Comparison of ENCODE assay signal across 17 cellular contexts in genomic region chr1:199353906-199354305, GRCh38.
"Had no signal": no experiment of that assay in that cellular context is flagged by ENCODE, and none has a peak within 500 bp of the region (broad histone marks: within the 10 kb centered on the region; RNA-seq: fewer than 3 reads in every experiment).

No MANE protein-coding gene starts in this region.

- H3K36me3 ChIP-seq: cardiac muscle cell, left ventricle myocardium inferior, neural progenitor cell, prostate gland, right atrium auricular region, tibial artery had no signal

- DNase-seq: activated CD4-positive, alpha-beta memory T cell treated with anti-CD3 and anti-CD28 coated beads for 36 hours; activated CD4-positive, alpha-beta T cell treated with anti-CD3 and anti-CD28 coated beads for 48 hours; activated gamma-delta T cell; activated T-cell treated with anti-CD3 and anti-CD28 coated beads, Interleukin-2, amount 50 U/mL, for 48 hours; body of pancreas; effector CD4-positive, alpha-beta T cell; erythroblast; left ventricle myocardium inferior; naive thymus-derived CD8-positive, alpha-beta T cell; stimulated activated CD4-positive, alpha-beta T cell treated with anti-CD3 and anti-CD28 coated beads, Interleukin-4, amount 100 ng/mL, for 24 hours; stimulated activated naive CD4-positive, alpha-beta T cell treated with Interleukin-2 at 50 U/mL for 16 hours; tibial artery had no signal

- H3K27me3 ChIP-seq: body of pancreas, cardiac muscle cell, neural progenitor cell, right atrium auricular region, tibial artery had no signal

- H3K4me2 ChIP-seq: neural progenitor cell had no signal

- H2AFZ ChIP-seq: neural progenitor cell had no signal

- H3K27ac ChIP-seq: body of pancreas, cardiac muscle cell, left ventricle myocardium inferior, neural progenitor cell, right atrium auricular region had no signal

- H3K9ac ChIP-seq: neural progenitor cell had no signal

- ATAC-seq: body of pancreas; naive thymus-derived CD8-positive, alpha-beta T cell; SK-N-SH treated with all-trans-retinoic acid at 6 μM for 48 hours had no signal

- H3K9me3 ChIP-seq: body of pancreas, prostate gland, tibial artery had no signal

- H3K4me3 ChIP-seq: body of pancreas, cardiac muscle cell, left ventricle myocardium inferior, neural progenitor cell, prostate gland, right atrium auricular region, tibial artery had no signal

- H3K4me1 ChIP-seq: body of pancreas, left ventricle myocardium inferior, neural progenitor cell, prostate gland, right atrium auricular region had no signal
